Comparison of ENCODE assay signal across 15 cellular contexts in the genomic region with DNA sequence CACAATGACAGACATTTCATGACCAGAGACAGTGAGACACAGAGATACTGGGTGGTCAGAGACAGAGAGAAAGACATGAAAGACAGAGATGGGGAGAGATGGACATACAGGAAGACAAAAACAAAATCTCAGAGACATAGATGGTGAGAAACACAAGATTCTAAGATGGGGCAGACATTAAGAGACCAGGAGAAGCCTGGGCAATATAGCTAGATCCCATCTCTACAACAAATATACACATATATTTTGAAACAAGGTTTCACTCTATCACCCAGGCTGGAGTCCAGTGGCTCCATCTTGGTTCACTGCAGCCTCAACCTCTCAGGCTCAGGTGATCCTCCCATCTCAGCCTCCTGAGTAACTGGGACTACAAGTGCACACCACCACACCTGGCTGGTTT. TPM values are rescaled to one million over a fixed set of nuclear protein-coding genes. Genes with fewer than 3 reads are reported as not detected.
DNase-seq lines count a peak whose midpoint lies in the region; ATAC-seq and TF ChIP-seq lines count a peak whose summit lies in the region.
"Had no signal": no experiment of that assay in that cellular context is flagged by ENCODE, and none has a peak within 500 bp of the region (broad histone marks: within the 10 kb centered on the region; RNA-seq: fewer than 3 reads in every experiment).

No MANE protein-coding gene starts in this region.

- POLR2A ChIA-PET in Panc1 (lab: Charles Lee) = no interaction called here

- H3K27ac Mint-ChIP-seq in activated naive CD4-positive, alpha-beta T cell treated with anti-CD3 and anti-CD28 coated beads, Interleukin-2, amount 10 ng/mL, durations not matched to agents 7 days and 5 days = peak overlapping the region; percentile 97
- H3K27ac Mint-ChIP-seq in stimulated activated memory B cell treated with anti-CD40 and anti-IgM and Interleukin-4, amounts not matched to agents 10 μg/mL and 1 μg/mL and 100 μg/mL, for 72 hours = peak overlapping the region; percentile 98

- peaks cover 43% of the 10 kb centered on the region for H3K36me3 Mint-ChIP-seq in activated naive CD4-positive, alpha-beta T cell treated with anti-CD3 and anti-CD28 coated beads, Interleukin-2, amount 10 ng/mL, durations not matched to agents 7 days and 5 days
- peaks cover 19% of the 10 kb centered on the region for H3K36me3 Mint-ChIP-seq in stimulated activated memory B cell treated with anti-CD40 and anti-IgM and Interleukin-4, amounts not matched to agents 10 μg/mL and 1 μg/mL and 100 μg/mL, for 72 hours

- CTCF ChIA-PET in activated naive CD4-positive, alpha-beta T cell treated with anti-CD3 and anti-CD28 coated beads, Interleukin-2, amount 10 ng/mL, durations not matched to agents 7 days and 5 days (lab: Charles Lee) = interaction anchor here (1.0 to 1.2 kb wide), 3 partner anchors 9 to 29 kb away, joined by 3 read pairs; no protein-coding TSS in a partner anchor
- CTCF ChIA-PET in Panc1 (lab: Charles Lee) = no interaction called here

- no peak for ATAC-seq in Panc1
- no peak for ATAC-seq in stimulated activated memory B cell treated with anti-CD40 and anti-IgM and Interleukin-4, amounts not matched to agents 10 μg/mL and 1 μg/mL and 100 μg/mL, for 72 hours
- no peak for ATAC-seq in omental fat pad (ENCODE audit: low FRiP score)

- H3K9me3 Mint-ChIP-seq in activated naive CD4-positive, alpha-beta T cell treated with anti-CD3 and anti-CD28 coated beads, Interleukin-2, amount 10 ng/mL, durations not matched to agents 7 days and 5 days = no peaks in the 10 kb centered on the region
- H3K9me3 Mint-ChIP-seq in stimulated activated memory B cell treated with anti-CD40 and anti-IgM and Interleukin-4, amounts not matched to agents 10 μg/mL and 1 μg/mL and 100 μg/mL, for 72 hours = no peaks in the 10 kb centered on the region
- H3K9me3 Mint-ChIP-seq: dendritic cell treated with granulocyte-macrophage colony-stimulating factor and Interleukin-4, amounts not matched to agents 40 ng/mL and 50 ng/mL, for 4 days had no signal

- H3K27me3 ChIP-seq in Panc1 (ENCODE audit: control insufficient read depth, insufficient read depth, low read length) = no peaks in the 10 kb centered on the region
- no peaks in the 10 kb centered on the region for H3K27me3 ChIP-seq in effector memory CD4-positive, alpha-beta T cell (replicated peaks; ENCODE audit: control insufficient read depth, insufficient read depth, low read length, poor library complexity, severe bottlenecking)
- H3K27me3 ChIP-seq: vagina had no signal

- H3K27me3 Mint-ChIP-seq in activated naive CD4-positive, alpha-beta T cell treated with anti-CD3 and anti-CD28 coated beads, Interleukin-2, amount 10 ng/mL, durations not matched to agents 7 days and 5 days = no peaks in the 10 kb centered on the region
- H3K27me3 Mint-ChIP-seq in stimulated activated memory B cell treated with anti-CD40 and anti-IgM and Interleukin-4, amounts not matched to agents 10 μg/mL and 1 μg/mL and 100 μg/mL, for 72 hours = no peaks in the 10 kb centered on the region

- no peaks in the 10 kb centered on the region; the same call in 1 of the 2 replicates for H3K36me3 ChIP-seq in Panc1 (ENCODE audit: control insufficient read depth, insufficient read depth, low read length)
- no peaks in the 10 kb centered on the region for H3K36me3 ChIP-seq in effector memory CD4-positive, alpha-beta T cell (ENCODE audit: control insufficient read depth, insufficient read depth, low read length)
- H3K36me3 ChIP-seq: prostate gland, vagina had no signal

- H3K4me1 ChIP-seq in Panc1 (ENCODE audit: control insufficient read depth, insufficient read depth, low read length) = peaks cover 7% of the 10 kb centered on the region
- H3K4me1 ChIP-seq in effector memory CD4-positive, alpha-beta T cell (ENCODE audit: control insufficient read depth, insufficient read depth, low read length, poor library complexity, severe bottlenecking) = peaks cover 69% of the 10 kb centered on the region

- in situ Hi-C loops in Panc1 (cut with HindIII; ENCODE audit: low pct_unique_long_range_greater_than_20kb, low sequenced_read_pairs) = no loop called here

- H3K27ac ChIP-seq in Panc1 (ENCODE audit: low read length) = no peak overlapping the region
- peak overlapping the region; percentile 100 for H3K27ac ChIP-seq in effector memory CD4-positive, alpha-beta T cell (ENCODE audit: insufficient read depth, low read length, poor library complexity, severe bottlenecking)

- H3K4me3 Mint-ChIP-seq in activated naive CD4-positive, alpha-beta T cell treated with anti-CD3 and anti-CD28 coated beads, Interleukin-2, amount 10 ng/mL, durations not matched to agents 7 days and 5 days = peak overlapping the region; percentile 83
- peak overlapping the region; percentile 97 for H3K4me3 Mint-ChIP-seq in stimulated activated memory B cell treated with anti-CD40 and anti-IgM and Interleukin-4, amounts not matched to agents 10 μg/mL and 1 μg/mL and 100 μg/mL, for 72 hours

- BruUV-seq in Panc1 (replicated peaks; lab: Mats Ljungman, UMichigan) = TSS peak; percentile 67

- H3K4me3 ChIP-seq in Panc1 (ENCODE audit: low read depth in 2 of 2, low read length in 2 of 2) = no peak overlapping the region
- H3K4me3 ChIP-seq in effector memory CD4-positive, alpha-beta T cell (ENCODE audit: insufficient read depth, low read depth, low read length, poor library complexity, severe bottlenecking) = no peak overlapping the region
- H3K4me3 ChIP-seq: prostate gland had no signal

- intact Hi-C loops in Panc1 (cut with micrococcal nuclease; ENCODE audit: unreplicated experiment) (no loop called here), posterior vena cava (cut with DNase I) (no loop called here)

- H3K9me3 ChIP-seq in Panc1 (ENCODE audit: control insufficient read depth, insufficient read depth, low read depth, low read length) = no peaks in the 10 kb centered on the region
- no peaks in the 10 kb centered on the region for H3K9me3 ChIP-seq in effector memory CD4-positive, alpha-beta T cell (ENCODE audit: control insufficient read depth, low read length)
- H3K9me3 ChIP-seq: prostate gland, vagina had no signal

- DNase-seq in activated naive CD4-positive, alpha-beta T cell treated with anti-CD3 and anti-CD28 coated beads, Interleukin-2, amount 10 ng/mL, durations not matched to agents 7 days and 5 days = no peak
- no peak for DNase-seq in activated naive CD4-positive, alpha-beta T cell treated with Interleukin-2 at 50 U/mL for 16 hours
- no peak for DNase-seq in Panc1 (ENCODE audit: low read depth, low spot score)
- DNase-seq in effector memory CD4-positive, alpha-beta T cell = no peak
- no peak for DNase-seq in GM10266 (ENCODE audit: extremely low spot score)
- DNase-seq in omental fat pad (ENCODE audit: low spot score) = no peak
- DNase-seq in posterior vena cava (ENCODE audit: low spot score) = no peak
- DNase-seq: activated CD4-positive, alpha-beta T cell treated with anti-CD3 and anti-CD28 coated beads, Interleukin-2, amount 50 U/mL, for 4 hours; amniotic stem cell; NCI-H2029 treated with DMSO at 0.1 percent for 48 hours had no signal

- peaks cover 74% of the 10 kb centered on the region for H3K4me1 Mint-ChIP-seq in activated naive CD4-positive, alpha-beta T cell treated with anti-CD3 and anti-CD28 coated beads, Interleukin-2, amount 10 ng/mL, durations not matched to agents 7 days and 5 days
- H3K4me1 Mint-ChIP-seq in stimulated activated memory B cell treated with anti-CD40 and anti-IgM and Interleukin-4, amounts not matched to agents 10 μg/mL and 1 μg/mL and 100 μg/mL, for 72 hours = peaks cover 70% of the 10 kb centered on the region

- TF ChIP-seq CTCF in Panc1 (IDR thresholded peaks at IDR 0.05) (no peak), GM10266 (IDR thresholded peaks at IDR 0.05; ENCODE audit: control insufficient read depth, insufficient read depth, low read depth, missing control alignments) (no peak), omental fat pad (IDR thresholded peaks at IDR 0.05) (no peak)

RNA-seq across cellular contexts. Expression of gene SEPTIN1, which starts 2.3 kb away (rescaled TPM):
- total RNA-seq in Panc1 (2021; ENCODE audit: unreplicated experiment) (1.7 TPM), omental fat pad (1 to 10 TPM in 3 of 4 donors, under 1 TPM in 1; 0.93 to 2.6 (median 2.4) TPM), posterior vena cava (1 to 10 TPM; 1.6 to 3.0 TPM)
- 1.8 TPM for polyA plus RNA-seq in Panc1 (2012; ENCODE audit: insufficient read length)

RNA-seq across cellular contexts. Expression of gene MYL11, which starts 5.5 kb away (rescaled TPM):
- not detected for total RNA-seq in Panc1 (2021; ENCODE audit: unreplicated experiment)
- 1.2 TPM for polyA plus RNA-seq in Panc1 (2012; ENCODE audit: insufficient read length)
- total RNA-seq in omental fat pad = not detected
- not detected for total RNA-seq in posterior vena cava
- total RNA-seq: lung microvascular endothelial cell, vagina had no signal

RNA-seq across cellular contexts. Expression of gene TBC1D10B, which starts 9.8 kb away (rescaled TPM):
- total RNA-seq in Panc1 (2021; ENCODE audit: unreplicated experiment) (52.6 TPM), omental fat pad (10 to 100 TPM; 19.0 to 28.6 (median 26.7) TPM), posterior vena cava (10 to 100 TPM; 27.8 to 29.8 TPM)
- 41.9 TPM for polyA plus RNA-seq in Panc1 (2012; ENCODE audit: insufficient read length)

RNA-seq across cellular contexts. Expression of gene ZNF48, which starts 15.1 kb away (rescaled TPM):
- 16.6 TPM for total RNA-seq in Panc1 (2021; ENCODE audit: unreplicated experiment)
- polyA plus RNA-seq in Panc1 (2012; ENCODE audit: insufficient read length) = 17.6 TPM
- total RNA-seq in omental fat pad = 1 to 10 TPM; 3.4 to 5.4 (median 4.9) TPM
- total RNA-seq in posterior vena cava = 1 to 10 TPM; 6.2 to 6.5 TPM

RNA-seq across cellular contexts. Expression of gene CD2BP2, which starts 25.0 kb away (rescaled TPM):
- total RNA-seq in Panc1 (2021; ENCODE audit: unreplicated experiment) (90.7 TPM), omental fat pad (10 to 100 TPM; 27.3 to 39.9 (median 35.4) TPM), posterior vena cava (10 to 100 TPM; 47.9 to 54.2 TPM)
- 68.7 TPM for polyA plus RNA-seq in Panc1 (2012; ENCODE audit: insufficient read length)
